ENCODE assay signal across 8 cellular contexts in the genomic region with DNA sequence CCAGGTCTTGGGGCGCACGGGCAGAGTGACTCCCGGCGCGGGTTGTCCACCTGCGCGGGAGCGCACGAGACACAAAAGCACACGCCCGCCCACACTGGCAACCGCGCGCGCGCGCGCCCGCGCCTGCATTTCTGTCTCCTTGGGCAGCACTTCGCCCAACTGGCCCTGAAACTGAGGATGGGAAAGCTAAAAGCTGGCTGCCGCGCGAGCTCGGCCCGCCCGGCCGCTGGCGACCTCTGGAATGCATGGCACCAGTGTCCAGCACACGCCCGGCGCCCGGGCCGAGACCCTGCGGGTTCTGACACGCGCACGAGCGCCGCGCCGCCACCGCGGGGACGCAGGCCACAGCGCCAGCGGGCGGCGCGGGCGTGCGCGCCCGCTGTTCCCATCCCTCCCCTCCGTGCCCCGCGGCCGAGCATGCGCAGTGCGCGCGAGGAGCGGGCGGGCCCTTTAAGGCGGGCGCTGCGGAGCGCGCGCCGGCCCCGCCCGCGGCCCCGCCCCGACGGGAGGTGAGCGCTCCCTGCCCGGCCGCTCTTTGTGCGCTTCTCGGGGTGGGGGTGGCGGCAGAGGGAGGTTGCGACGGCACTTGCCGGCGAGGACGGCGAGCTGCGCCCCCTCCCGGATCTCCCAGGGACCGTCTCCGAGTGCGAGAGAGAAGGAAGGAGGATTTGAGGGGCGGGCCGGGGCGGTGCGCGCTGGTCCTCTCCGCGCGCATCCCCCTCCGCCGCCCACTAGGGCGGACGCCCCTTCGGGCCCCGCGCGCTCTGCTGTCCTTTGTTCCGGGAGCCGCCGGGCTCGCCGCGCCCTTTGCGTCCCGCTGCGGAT. TPM values are rescaled to one million over a fixed set of nuclear protein-coding genes. Genes with fewer than 3 reads are reported as not detected.
DNase-seq lines count a peak whose midpoint lies in the region; ATAC-seq, FAIRE-seq and TF ChIP-seq lines count a peak whose summit lies in the region.

No MANE protein-coding gene starts in this region.

- H3K36me3 Mint-ChIP-seq in activated T-helper 17 cell treated with anti-CD3 and anti-CD28 coated beads, Interleukin-2, amount 50 U/mL, for 72 hours (ENCODE audit: low read depth), result no peaks in the 10 kb centered on the region
- peaks cover 15% of the 10 kb centered on the region for H3K36me3 Mint-ChIP-seq in nephron progenitor cell (ENCODE audit: low read depth)

- H3K4me3 ChIP-seq in fibroblast of pulmonary artery (replicated peaks; ENCODE audit: low read depth, low read length), result peak overlapping the region; percentile 83

- no peaks in the 10 kb centered on the region for H3K4me1 Mint-ChIP-seq in activated T-helper 17 cell treated with anti-CD3 and anti-CD28 coated beads, Interleukin-2, amount 50 U/mL, for 72 hours
- peaks cover 46% of the 10 kb centered on the region for H3K4me1 Mint-ChIP-seq in nephron progenitor cell

- FAIRE-seq in RCC 7860 (lab: Jason Lieb, UNC), result no peak

- H3K9me3 Mint-ChIP-seq in activated T-helper 17 cell treated with anti-CD3 and anti-CD28 coated beads, Interleukin-2, amount 50 U/mL, for 72 hours, result no peaks in the 10 kb centered on the region
- H3K9me3 Mint-ChIP-seq in nephron progenitor cell, result no peaks in the 10 kb centered on the region

- peak; percentile 61 for ATAC-seq in GM21723 (IDR thresholded peaks at IDR 0.05; ENCODE audit: unreplicated experiment)
- peak; percentile 80 for ATAC-seq in activated T-helper 17 cell treated with anti-CD3 and anti-CD28 coated beads, Interleukin-2, amount 50 U/mL, for 72 hours (replicated peaks)
- peak; percentile 80 for ATAC-seq in stimulated activated naive CD8-positive, alpha-beta T cell treated with anti-CD3 and anti-CD28 coated beads, Interleukin-15, Interleukin-2, amounts not matched to agents 100 U/mL and 50 U/mL, for 24 hours

- H3K4me3 Mint-ChIP-seq in activated T-helper 17 cell treated with anti-CD3 and anti-CD28 coated beads, Interleukin-2, amount 50 U/mL, for 72 hours, result peak overlapping the region; percentile 84
- H3K4me3 Mint-ChIP-seq in nephron progenitor cell, result peak overlapping the region; percentile 92

- TF ChIP-seq CTCF in fibroblast of pulmonary artery (IDR thresholded peaks at IDR 0.05; ENCODE audit: low read length, missing control alignments), result peak; percentile 52
- TF ChIP-seq CTCF in nephron progenitor cell (IDR thresholded peaks at IDR 0.05), result peak; percentile 65

- H3K27me3 Mint-ChIP-seq in activated T-helper 17 cell treated with anti-CD3 and anti-CD28 coated beads, Interleukin-2, amount 50 U/mL, for 72 hours, result peaks cover 12% of the 10 kb centered on the region
- peaks cover 6% of the 10 kb centered on the region for H3K27me3 Mint-ChIP-seq in nephron progenitor cell (ENCODE audit: low read depth, poor library complexity)

- DNase-seq in DMS79 (lab: John Stamatoyannopoulos, UW) (peak; percentile 70), KG1 (lab: John Stamatoyannopoulos, UW) (peak; percentile 97), RCC 7860 (ENCODE audit: low spot score) (peak; percentile 68), fibroblast of pulmonary artery (ENCODE audit: low read depth) (peak; percentile 91), nephron progenitor cell (peak; percentile 98)
- DNase-seq in stimulated activated naive CD8-positive, alpha-beta T cell treated with anti-CD3 and anti-CD28 coated beads, Interleukin-15, Interleukin-2, amounts not matched to agents 100 U/mL and 50 U/mL, for 24 hours, result peak; percentile 90

- H3K27ac Mint-ChIP-seq in activated T-helper 17 cell treated with anti-CD3 and anti-CD28 coated beads, Interleukin-2, amount 50 U/mL, for 72 hours, result peak overlapping the region; percentile 61
- H3K27ac Mint-ChIP-seq in nephron progenitor cell, result peak overlapping the region; percentile 98

RNA-seq across cellular contexts. Expression of a gene that starts 1.1 kb away (rescaled TPM):
- total RNA-seq in activated T-helper 17 cell treated with anti-CD3 and anti-CD28 coated beads, Interleukin-2, amount 50 U/mL, for 72 hours, result 1 to 10 TPM in 1 of 2 donors, under 1 TPM in 1; 0.54 to 1.4 TPM

Comparison
In these comparisons a context has a peak if more than half of its experiments do, and no peak if none do; other contexts are left out.
1. Peak in every context shown above with its lines: DNase-seq, ATAC-seq and H3K4me3 ChIP-seq.